Comparison of ENCODE assay signal across 8 cellular contexts in the genomic region with DNA sequence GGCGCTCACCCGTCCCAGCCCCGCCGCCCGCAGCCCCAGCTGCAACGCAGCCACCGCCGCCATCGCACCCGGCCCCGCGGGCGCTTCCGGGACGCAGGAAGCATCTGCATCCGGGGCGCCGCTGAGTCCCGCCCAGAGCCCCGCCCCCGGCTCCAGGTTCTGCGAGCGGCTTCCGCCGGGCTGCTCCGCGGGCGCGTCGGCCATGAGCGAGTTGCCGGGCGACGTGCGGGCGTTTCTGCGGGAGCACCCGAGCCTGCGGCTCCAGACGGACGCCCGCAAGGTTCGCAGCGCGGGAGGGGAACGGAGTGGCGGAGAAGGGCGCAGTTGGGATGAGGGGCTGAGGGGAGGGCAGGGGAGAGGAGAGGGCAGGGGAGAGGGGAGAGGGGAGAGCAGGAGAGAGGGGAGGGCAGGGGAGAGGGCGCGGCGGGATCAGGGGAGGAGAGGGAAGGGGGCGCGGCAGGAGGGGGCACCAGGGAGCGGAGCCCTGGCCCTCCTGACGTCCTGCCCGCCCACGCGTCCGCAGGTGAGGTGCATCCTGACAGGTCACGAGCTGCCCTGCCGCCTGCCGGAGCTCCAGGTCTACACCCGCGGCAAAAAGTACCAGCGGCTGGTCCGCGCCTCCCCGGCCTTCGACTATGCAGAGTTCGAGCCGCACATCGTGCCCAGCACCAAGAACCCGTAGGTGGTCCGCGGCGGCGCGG. TPM values are rescaled to one million over a fixed set of nuclear protein-coding genes. Genes with fewer than 3 reads are reported as not detected.
DNase-seq lines count a peak whose midpoint lies in the region; ATAC-seq, FAIRE-seq and TF ChIP-seq lines count a peak whose summit lies in the region.

Gene SURF1 (minus strand): TSS at position 97 of the 701 bp plus-strand sequence. CDS start 34 bp downstream, at position 63.
Gene SURF2 (plus strand): TSS at position 160 of the 701 bp plus-strand sequence. CDS start 43 bp downstream, at position 203.

- TF ChIP-seq POLR2A in GM12891 (IDR thresholded peaks at IDR 0.05; ENCODE audit: low read depth, low read length) = no peak; the same call in none of the 2 replicates

- ATAC-seq in HG02870 (IDR thresholded peaks at IDR 0.05; ENCODE audit: unreplicated experiment) (peak; percentile 40), HG03469 (IDR thresholded peaks at IDR 0.05; ENCODE audit: unreplicated experiment) (no peak)

- DNase-seq in GM12891 (ENCODE audit: insufficient read length, low spot score) (peak; percentile 95), NCI-H2171 treated with DMSO at 0.1 percent for 48 hours (lab: John Stamatoyannopoulos, UW) (peak; percentile 83), cerebellum (ENCODE audit: low spot score) (peak; percentile 93), kidney tubule cell (ENCODE audit: low spot score) (peak; percentile 86)
- peak; percentile 91 for DNase-seq in activated CD4-positive, CD25-positive, alpha-beta regulatory T cell treated with anti-CD3 and anti-CD28 coated beads, Interleukin-2, amount 50 U/mL, for 72 hours
- peak; percentile 78 to 90 for DNase-seq in stimulated activated CD4-positive, alpha-beta T cell treated with anti-CD3 and anti-CD28 coated beads, Interleukin-15, amount 100 ng/mL, for 48 hours (ENCODE audit: low read depth in 2 of 2)

- peak; percentile 63 for FAIRE-seq in GM12891 (lab: Jason Lieb, UNC)

TF ChIP-seq in GM12891, 5 proteins besides CTCF, POLR2A, EP300 and RAD21:
- TF ChIP-seq PAX5 (IDR thresholded peaks at IDR 0.05; ENCODE audit: insufficient read depth, low read length, severe bottlenecking) = peak; percentile 10
- TF ChIP-seq POU2F2 (IDR thresholded peaks at IDR 0.05; ENCODE audit: low read depth, low read length) = no peak
- TF ChIP-seq TAF1 (IDR thresholded peaks at IDR 0.05; ENCODE audit: low read depth, low read length) = peak; percentile 74
- TF ChIP-seq POLR2AphosphoS5 (IDR thresholded peaks at IDR 0.05; ENCODE audit: low read depth, low read length) = peak; percentile 57; the same call in 1 of the 2 replicates
- no peak for TF ChIP-seq SPI1 (IDR thresholded peaks at IDR 0.05; ENCODE audit: low read depth, low read length)

RNA-seq across cellular contexts. Expression of gene SURF1, which starts in this region (rescaled TPM):
- polyA plus RNA-seq in GM12891 (2012; ENCODE audit: low read depth, missing spikeins) = 30.5 TPM
- 5.1 TPM for total RNA-seq in cerebellum

RNA-seq across cellular contexts. Expression of gene SURF2, which starts in this region (rescaled TPM):
- polyA plus RNA-seq in GM12891 (2012; ENCODE audit: low read depth, missing spikeins) = 25.9 TPM
- 11.0 TPM for total RNA-seq in cerebellum
